ENCODE assay signal across 27 cellular contexts in the genomic region with DNA sequence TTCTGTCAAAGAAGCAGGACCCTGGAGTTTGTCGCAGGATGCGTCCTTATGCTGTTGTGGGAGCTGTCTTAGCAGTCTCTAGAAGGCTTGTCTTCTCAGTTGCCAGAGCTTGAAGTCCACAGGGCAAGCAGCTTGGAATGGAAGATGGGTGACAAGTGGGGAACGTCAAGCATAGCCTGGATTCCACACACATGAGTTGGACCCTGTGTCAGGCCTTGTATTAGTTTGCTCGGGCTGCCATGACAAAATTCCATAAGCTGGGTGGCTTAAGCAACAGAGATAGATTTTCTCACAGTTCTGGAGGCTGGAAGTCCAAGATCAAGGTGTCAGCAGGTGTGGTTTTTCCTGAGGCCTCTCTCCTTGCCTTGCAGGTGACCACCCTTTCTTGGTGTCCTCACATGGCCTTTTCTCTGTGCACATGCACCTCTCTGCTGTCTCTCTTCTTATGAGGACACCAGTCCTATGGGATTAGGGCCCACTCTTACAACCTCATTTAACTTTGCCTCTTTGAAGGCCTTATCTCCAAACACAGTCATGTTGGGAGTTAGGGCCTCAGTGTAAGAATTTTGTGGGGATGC. TPM values are rescaled to one million over a fixed set of nuclear protein-coding genes. Genes with fewer than 3 reads are reported as not detected.
"Had no signal": no experiment of that assay in that cellular context is flagged by ENCODE, and none has a peak within 500 bp of the region (broad histone marks: within the 10 kb centered on the region; RNA-seq: fewer than 3 reads in every experiment).

No MANE protein-coding gene starts in this region.

- H3K4me2 ChIP-seq: KMS-11, SK-N-SH had no signal

- H3K9ac ChIP-seq: KMS-11, SK-N-SH had no signal

- H3K4me3 Mint-ChIP-seq: activated CD4-positive, alpha-beta T cell treated with anti-CD3 and anti-CD28 coated beads for 36 hours; activated CD4-positive, alpha-beta T cell treated with anti-CD3 and anti-CD28 coated beads, Interleukin-2, amount 10 ng/mL, durations not matched to agents 7 days and 5 days; activated naive CD8-positive, alpha-beta T cell treated with anti-CD3 and anti-CD28 coated beads for 36 hours; activated T-cell treated with anti-CD3 and anti-CD28 coated beads, Interleukin-2, amount 50 U/mL, for 4 hours; central memory CD8-positive, alpha-beta T cell; T-helper 1 cell treated with Interleukin-12 subunit alpha and Interleukin-12 subunit beta and Interleukin-4 antibody, amounts not matched to agents 30 μg/mL and 1 μg/mL, for 36 hours; T-helper 2 cell treated with Interferon-gamma antibody and Interleukin-4, amounts not matched to agents 5 μg/mL and 100 μg/mL, for 36 hours; WTC11 had no signal

- H3K9me3 ChIP-seq: SJSA1, SK-N-SH had no signal

- H3K4me1 ChIP-seq: SJSA1 had no signal

- H3K36me3 ChIP-seq: cardiac muscle cell, SJSA1 had no signal

- DNase-seq: activated CD4-positive, alpha-beta T cell treated with anti-CD3 and anti-CD28 coated beads for 36 hours; activated CD4-positive, alpha-beta T cell treated with anti-CD3 and anti-CD28 coated beads, Interleukin-2, amount 10 ng/mL, durations not matched to agents 7 days and 5 days; activated CD4-positive, alpha-beta T cell treated with anti-CD3 and anti-CD28 coated beads, Interleukin-2, amount 50 U/mL, for 48 hours; activated CD8-positive, alpha-beta memory T cell treated with anti-CD3 and anti-CD28 coated beads, Interleukin-2, amount 50 U/mL, for 4 hours; activated effector memory CD4-positive, alpha-beta T cell treated with Interleukin-2 at 50 U/mL for 16 hours; activated naive CD4-positive, alpha-beta T cell treated with anti-CD3 and anti-CD28 coated beads, Interleukin-2, amount 50 U/mL, for 16 hours; activated naive CD8-positive, alpha-beta T cell treated with anti-CD3 and anti-CD28 coated beads for 36 hours; activated T-cell treated with anti-CD3 and anti-CD28 coated beads for 4 hours; activated T-cell treated with anti-CD3 and anti-CD28 coated beads, Interleukin-2, amount 50 U/mL, for 4 hours; amniotic stem cell; aorta; MV-4-11; NCI-H1092; NCI-H1436 treated with DMSO at 0.1 percent for 48 hours; NCI-H1694 treated with DMSO at 0.1 percent for 48 hours; NCI-H2029; NCI-H345; RPMI8226; SHP77 treated with DMSO at 0.1 percent for 48 hours; SK-N-SH had no signal

- H3K4me3 ChIP-seq: cardiac muscle cell, SJSA1 had no signal

- H3K4me1 Mint-ChIP-seq: activated CD4-positive, alpha-beta T cell treated with anti-CD3 and anti-CD28 coated beads for 36 hours; activated CD4-positive, alpha-beta T cell treated with anti-CD3 and anti-CD28 coated beads, Interleukin-2, amount 10 ng/mL, durations not matched to agents 7 days and 5 days; activated naive CD8-positive, alpha-beta T cell treated with anti-CD3 and anti-CD28 coated beads for 36 hours had no signal

- H3K27ac ChIP-seq: cardiac muscle cell, KMS-11, SJSA1 had no signal

- H3K9me3 Mint-ChIP-seq: activated CD4-positive, alpha-beta T cell treated with anti-CD3 and anti-CD28 coated beads, Interleukin-2, amount 10 ng/mL, durations not matched to agents 7 days and 5 days; activated naive CD8-positive, alpha-beta T cell treated with anti-CD3 and anti-CD28 coated beads for 36 hours; activated T-cell treated with anti-CD3 and anti-CD28 coated beads, Interleukin-2, amount 50 U/mL, for 4 hours; central memory CD8-positive, alpha-beta T cell; T-helper 1 cell treated with Interleukin-12 subunit alpha and Interleukin-12 subunit beta and Interleukin-4 antibody, amounts not matched to agents 30 μg/mL and 1 μg/mL, for 36 hours; T-helper 2 cell treated with Interferon-gamma antibody and Interleukin-4, amounts not matched to agents 5 μg/mL and 100 μg/mL, for 36 hours; WTC11 had no signal

- H3K27me3 ChIP-seq: cardiac muscle cell had no signal

- H3K27ac Mint-ChIP-seq: activated CD4-positive, alpha-beta T cell treated with anti-CD3 and anti-CD28 coated beads for 36 hours; activated CD4-positive, alpha-beta T cell treated with anti-CD3 and anti-CD28 coated beads, Interleukin-2, amount 10 ng/mL, durations not matched to agents 7 days and 5 days; activated naive CD8-positive, alpha-beta T cell treated with anti-CD3 and anti-CD28 coated beads for 36 hours; T-helper 1 cell treated with Interleukin-12 subunit alpha and Interleukin-12 subunit beta and Interleukin-4 antibody, amounts not matched to agents 30 μg/mL and 1 μg/mL, for 36 hours; T-helper 2 cell treated with Interferon-gamma antibody and Interleukin-4, amounts not matched to agents 5 μg/mL and 100 μg/mL, for 36 hours; WTC11 had no signal

- H3K36me3 Mint-ChIP-seq: activated naive CD8-positive, alpha-beta T cell treated with anti-CD3 and anti-CD28 coated beads for 36 hours; WTC11 had no signal

RNA-seq across cellular contexts. Expression of gene THNSL2, which starts 51.3 kb away (rescaled TPM):
- polyA plus RNA-seq: SK-N-SH had no signal
